Comparison of ENCODE assay signal across 20 cellular contexts in genomic region chr20:6837730-6838129, GRCh38.
DNase-seq lines count a peak whose midpoint lies in the region; ATAC-seq and TF ChIP-seq lines count a peak whose summit lies in the region.
"Had no signal": no experiment of that assay in that cellular context is flagged by ENCODE, and none has a peak within 500 bp of the region (broad histone marks: within the 10 kb centered on the region; RNA-seq: fewer than 3 reads in every experiment).

No MANE protein-coding gene starts in this region.

- TF ChIP-seq RAD21 in neural cell (conservative IDR thresholded peaks at IDR 0.05) = no peak

- no peaks in the 10 kb centered on the region for H3K79me2 ChIP-seq in neural cell (replicated peaks; ENCODE audit: insufficient read depth, low read length)

- no peak overlapping the region for H3K9ac ChIP-seq in neural cell (ENCODE audit: low read length)
- H3K9ac ChIP-seq: KMS-11 had no signal

- H3K27me3 ChIP-seq in kidney epithelial cell (ENCODE audit: control insufficient read depth, insufficient read depth, low read length) (no peaks in the 10 kb centered on the region), neural cell (ENCODE audit: insufficient read depth, low read depth, low read length) (no peaks in the 10 kb centered on the region), BE2C (no peaks in the 10 kb centered on the region)

- no peaks in the 10 kb centered on the region for H4K20me1 ChIP-seq in neural cell (ENCODE audit: insufficient read depth)

- no peaks in the 10 kb centered on the region for H3F3A ChIP-seq in neural cell (ENCODE audit: insufficient read depth, low read length, poor library complexity, severe bottlenecking)

- H2AFZ ChIP-seq in neural cell (ENCODE audit: low read depth, low read length) = no peak overlapping the region

- TF ChIP-seq CTCF in kidney epithelial cell (IDR thresholded peaks at IDR 0.05; ENCODE audit: insufficient read depth, low read length, poor library complexity, severe bottlenecking) (no peak), neural cell (IDR thresholded peaks at IDR 0.05; ENCODE audit: poor library complexity, severe bottlenecking) (no peak), BE2C (IDR thresholded peaks at IDR 0.05; ENCODE audit: low read depth, low read length) (no peak)

- H3K4me1 Mint-ChIP-seq in activated T-helper 17 cell treated with anti-CD3 and anti-CD28 coated beads, Interleukin-2, amount 50 U/mL, for 72 hours = no peaks in the 10 kb centered on the region
- H3K4me1 Mint-ChIP-seq: IgD-negative memory B cell had no signal

- H3K4me2 ChIP-seq in neural cell (ENCODE audit: low read length) = no peak overlapping the region
- H3K4me2 ChIP-seq: GM23338, KMS-11 had no signal

- H3K36me3 ChIP-seq in kidney epithelial cell (ENCODE audit: control insufficient read depth, insufficient read depth, low read length) = no peaks in the 10 kb centered on the region
- H3K36me3 ChIP-seq in neural cell (ENCODE audit: insufficient read depth, low read length) = no peaks in the 10 kb centered on the region
- H3K36me3 ChIP-seq in BE2C = no peaks in the 10 kb centered on the region

- H3K27ac ChIP-seq in neural cell (ENCODE audit: low read length) = no peak overlapping the region
- H3K27ac ChIP-seq: C4-2B, KMS-11, RWPE1 had no signal

- no peaks in the 10 kb centered on the region for H3K9me3 ChIP-seq in neural cell (ENCODE audit: low read length)
- no peaks in the 10 kb centered on the region for H3K9me3 ChIP-seq in BE2C
- H3K9me3 ChIP-seq: Caco-2 had no signal

- H3K27ac Mint-ChIP-seq in activated T-helper 17 cell treated with anti-CD3 and anti-CD28 coated beads, Interleukin-2, amount 50 U/mL, for 72 hours = no peak overlapping the region
- H3K27ac Mint-ChIP-seq: CD8-positive, alpha-beta T cell; GM23338 had no signal

- DNase-seq in kidney epithelial cell (ENCODE audit: low read depth) (peak; percentile 32), BE2C (no peak), HuH-7 (ENCODE audit: low spot score) (no peak)
- DNase-seq in activated CD4-positive, alpha-beta T cell treated with anti-CD3 and anti-CD28 coated beads for 4 hours = no peak
- DNase-seq: Caco-2; CD8-positive, alpha-beta T cell; H9; MM.1S; NCI-H2029 treated with DMSO at 0.1 percent for 48 hours; NCI-H446 treated with DMSO at 0.1 percent for 48 hours; NCI-H526; SHP77 had no signal

- no peaks in the 10 kb centered on the region for H3K9me2 ChIP-seq in neural cell (ENCODE audit: insufficient read depth, low read length)

- no peaks in the 10 kb centered on the region for H3K4me1 ChIP-seq in BE2C
- H3K4me1 ChIP-seq: Caco-2 had no signal

- no peaks in the 10 kb centered on the region for H3K27me3 Mint-ChIP-seq in activated T-helper 17 cell treated with anti-CD3 and anti-CD28 coated beads, Interleukin-2, amount 50 U/mL, for 72 hours
- H3K27me3 Mint-ChIP-seq: IgD-negative memory B cell had no signal

- ATAC-seq in HG03354 (IDR thresholded peaks at IDR 0.05; ENCODE audit: poor library complexity, severe bottlenecking, unreplicated experiment) = peak; percentile 51
- ATAC-seq in activated T-helper 17 cell treated with anti-CD3 and anti-CD28 coated beads, Interleukin-2, amount 50 U/mL, for 72 hours (replicated peaks) = no peak
- ATAC-seq: CD8-positive, alpha-beta T cell; GM23338 had no signal

- H3K4me3 Mint-ChIP-seq in activated T-helper 17 cell treated with anti-CD3 and anti-CD28 coated beads, Interleukin-2, amount 50 U/mL, for 72 hours = no peak overlapping the region
- H3K4me3 Mint-ChIP-seq: CD8-positive, alpha-beta T cell; GM23338; H9; IgD-negative memory B cell had no signal

- TF ChIP-seq EP300 in neural cell (conservative IDR thresholded peaks at IDR 0.05; ENCODE audit: poor library complexity, severe bottlenecking) = no peak

- H3K9me3 Mint-ChIP-seq in activated T-helper 17 cell treated with anti-CD3 and anti-CD28 coated beads, Interleukin-2, amount 50 U/mL, for 72 hours = peaks cover 5% of the 10 kb centered on the region
- H3K9me3 Mint-ChIP-seq: CD8-positive, alpha-beta T cell; GM23338; H9 had no signal

- H3K4me3 ChIP-seq in kidney epithelial cell (ENCODE audit: low read depth, low read length) (no peak overlapping the region), neural cell (ENCODE audit: low read length) (no peak overlapping the region), BE2C (ENCODE audit: low read depth, low read length) (no peak overlapping the region)
- H3K4me3 ChIP-seq: GM23338 had no signal

- no peaks in the 10 kb centered on the region for H3K36me3 Mint-ChIP-seq in activated T-helper 17 cell treated with anti-CD3 and anti-CD28 coated beads, Interleukin-2, amount 50 U/mL, for 72 hours (ENCODE audit: low read depth)
- H3K36me3 Mint-ChIP-seq: CD8-positive, alpha-beta T cell; IgD-negative memory B cell had no signal

TF ChIP-seq in neural cell, 6 proteins besides CTCF, POLR2A, EP300 and RAD21:
- TF ChIP-seq POLR2AphosphoS5 (IDR thresholded peaks at IDR 0.05) = no peak
- no peak for TF ChIP-seq MXI1 (conservative IDR thresholded peaks at IDR 0.05; ENCODE audit: poor library complexity, severe bottlenecking)
- TF ChIP-seq SMC3 (conservative IDR thresholded peaks at IDR 0.05; ENCODE audit: poor library complexity) = no peak
- peak; percentile 59 for TF ChIP-seq REST (IDR thresholded peaks at IDR 0.05; ENCODE audit: borderline replicate concordance)
- no peak for TF ChIP-seq TAF1 (IDR thresholded peaks at IDR 0.05; ENCODE audit: low read depth)
- TF ChIP-seq EZH2 (IDR thresholded peaks at IDR 0.05; ENCODE audit: borderline replicate concordance, insufficient read depth, low read length, poor library complexity, severe bottlenecking) = no peak
